In the genomic region with DNA sequence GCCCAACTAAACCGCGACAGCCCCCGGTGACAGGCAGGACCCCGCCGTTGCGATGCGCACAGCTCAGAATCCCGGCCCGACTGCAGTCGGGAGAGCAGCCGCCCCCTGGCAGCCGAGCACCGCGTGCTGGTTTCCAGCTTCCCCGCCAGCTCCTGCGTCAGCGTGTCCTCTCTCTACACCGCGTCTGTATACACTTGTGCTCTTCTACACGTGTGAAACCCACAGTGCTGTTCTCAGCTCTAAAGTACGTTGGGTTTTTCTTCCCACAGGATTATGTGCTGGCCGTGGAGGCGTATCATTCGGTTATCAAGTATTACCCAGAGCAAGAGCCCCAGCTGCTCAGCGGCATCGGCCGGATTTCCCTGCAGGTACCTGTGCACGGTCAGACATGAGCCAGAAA, we compare ENCODE assay signal across 19 cellular contexts. TPM values are rescaled to one million over a fixed set of nuclear protein-coding genes. Genes with fewer than 3 reads are reported as not detected.
A peak's percentile ranks its signal among the peaks of the same experiment; 100 is the strongest.
DNase-seq lines count a peak whose midpoint lies in the region; ATAC-seq and TF ChIP-seq lines count a peak whose summit lies in the region.
"Had no signal": no experiment of that assay in that cellular context is flagged by ENCODE, and none has a peak within 500 bp of the region (broad histone marks: within the 10 kb centered on the region; RNA-seq: fewer than 3 reads in every experiment).

No MANE protein-coding gene starts in this region.

- H3K4me3 ChIP-seq in AG04450 (ENCODE audit: low read depth, low read length): no peak overlapping the region
- H3K4me3 ChIP-seq in SK-N-SH (ENCODE audit: low read depth in 2 of 2, low read length in 1 of 2): no peak overlapping the region
- H3K4me3 ChIP-seq in heart right ventricle: no peak overlapping the region
- H3K4me3 ChIP-seq: GM12878 had no signal

- H2AFZ ChIP-seq in SK-N-SH (ENCODE audit: low read depth): no peak overlapping the region

- peaks cover 16 to 60% of the 10 kb centered on the region in 2 experiments for H3K36me3 ChIP-seq in SK-N-SH (replicated peaks in 1 of 2; ENCODE audit: control insufficient read depth in 1 of 2, insufficient read depth in 2 of 2, low read length in 1 of 2)
- peaks cover 0 to 89% (median 33%) of the 10 kb centered on the region in 9 donors for H3K36me3 ChIP-seq in heart right ventricle

- WGBS in SK-N-SH (ENCODE audit: low lambda C conversion rate): 85% methylated on average over 26 of the region's 28 CpGs
- WGBS in heart right ventricle, 2 donors: 88 to 92% methylated on average over 28 of the region's 28 CpGs

- POLR2A ChIA-PET in AG04450 (lab: Yijun Ruan, JAX): interaction anchor here (0.5 to 1.2 kb wide), 2 partner anchors 28 to 87 kb away, joined by 3 to 5 read pairs; no protein-coding TSS in a partner anchor
- POLR2A ChIA-PET in SK-N-SH (lab: Yijun Ruan, JAX): no interaction called here

- H3K4me2 ChIP-seq in SK-N-SH: peak overlapping the region; percentile 56

- H4K20me1 ChIP-seq in SK-N-SH (ENCODE audit: insufficient read depth): no peaks in the 10 kb centered on the region

- no peaks in the 10 kb centered on the region for H3K9me2 ChIP-seq in SK-N-SH

- CTCF ChIA-PET in AG04450 (lab: Charles Lee): interaction anchor here (1.7 kb wide), 1 partner anchor 41 kb away, joined by 6 read pairs; no protein-coding TSS in a partner anchor
- CTCF ChIA-PET in SK-N-SH (lab: Yijun Ruan, JAX): interaction anchor here (1.0 to 9.4 kb wide), 4 partner anchors 11 to 1610 kb away, joined by 3 to 127 read pairs (median 4); no protein-coding TSS in a partner anchor

- H3K27me3 ChIP-seq in AG04450 (ENCODE audit: control insufficient read depth, insufficient read depth, low read length): no peaks in the 10 kb centered on the region
- H3K27me3 ChIP-seq in SK-N-SH (ENCODE audit: insufficient read depth): no peaks in the 10 kb centered on the region
- no peaks in the 10 kb centered on the region for H3K27me3 ChIP-seq in heart right ventricle

- no peak for TF ChIP-seq RAD21 in SK-N-SH (IDR thresholded peaks at IDR 0.05; ENCODE audit: low read length)

- intact Hi-C loops in heart right ventricle (cut with DNase I): no loop called here
- intact Hi-C loops in sciatic nerve (cut with DNase I): no loop called here

- peak overlapping the region; percentile 81 for H3K27ac ChIP-seq in AG04450 (ENCODE audit: low read depth, low read length)
- peak overlapping the region in 1 of 2 experiments; percentile 77 for H3K27ac ChIP-seq in SK-N-SH (ENCODE audit: low read depth in 2 of 2, low read length in 1 of 2)
- peak overlapping the region in 9 of 10 donors; percentile 58 to 88 (median 80) for H3K27ac ChIP-seq in heart right ventricle
- H3K27ac ChIP-seq: HL-60 had no signal

- TF ChIP-seq EP300 in SK-N-SH (IDR thresholded peaks at IDR 0.05; ENCODE audit: borderline replicate concordance in 1 of 2, low read depth in 1 of 2, low read length in 1 of 2): no peak

- no peak for DNase-seq in AG04450 (ENCODE audit: low read depth, low spot score)
- no peak for DNase-seq in SK-N-SH
- DNase-seq in heart right ventricle: no peak
- peak; percentile 56 for DNase-seq in sciatic nerve (ENCODE audit: low spot score)
- no peak for DNase-seq in activated naive CD8-positive, alpha-beta T cell treated with anti-CD3 and anti-CD28 coated beads, Interleukin-2, amount 50 U/mL, for 24 hours
- no peak for DNase-seq in NK-92 (lab: John Stamatoyannopoulos, UW; ENCODE audit: unreplicated experiment)
- DNase-seq in NCI-H345 (lab: John Stamatoyannopoulos, UW): no peak
- DNase-seq: activated CD4-positive, alpha-beta T cell treated with anti-CD3 and anti-CD28 coated beads, Interleukin-2, amount 10 ng/mL, durations not matched to agents 24 days and 14 days; CD4-positive, CD25-positive, alpha-beta regulatory T cell; DMS153; GDM1; NCI-H187 treated with DMSO at 0.1 percent for 48 hours; small intestine; stimulated activated CD4-positive, alpha-beta T cell treated with anti-CD3 and anti-CD28 coated beads, Interleukin-4, amount 100 ng/mL, for 4 hours had no signal

- peaks cover 0 to 25% of the 10 kb centered on the region in 2 experiments; a peak in 3 of 4 replicates for H3K4me1 ChIP-seq in SK-N-SH (ENCODE audit: control insufficient read depth in 1 of 2, insufficient read depth in 2 of 2, low read depth in 1 of 2, low read length in 1 of 2)
- peaks cover 15 to 55% (median 47%) of the 10 kb centered on the region in 9 donors for H3K4me1 ChIP-seq in heart right ventricle

- no peak for ATAC-seq in heart right ventricle
- ATAC-seq in sciatic nerve: no peak
- ATAC-seq in HG03571 (IDR thresholded peaks at IDR 0.05; ENCODE audit: unreplicated experiment): no peak
- ATAC-seq in activated naive CD8-positive, alpha-beta T cell treated with anti-CD3 and anti-CD28 coated beads, Interleukin-2, amount 50 U/mL, for 24 hours: no peak
- ATAC-seq: GM12878; natural killer cell treated with Interleukin-12 subunit alpha and Interleukin-12 subunit beta and Interleukin-15 and Interleukin-18, amount 100 ng/mL, for 72 hours had no signal

- H3K79me2 ChIP-seq in SK-N-SH (ENCODE audit: insufficient read depth): no peaks in the 10 kb centered on the region

- TF ChIP-seq CTCF in AG04450 (IDR thresholded peaks at IDR 0.05; ENCODE audit: low read depth, low read length): no peak
- TF ChIP-seq CTCF in SK-N-SH (IDR thresholded peaks at IDR 0.05): no peak
- no peak for TF ChIP-seq CTCF in heart right ventricle (IDR thresholded peaks at IDR 0.05)

- peak overlapping the region; percentile 21 for H3K9ac ChIP-seq in SK-N-SH

- H3K9me3 ChIP-seq in AG04450 (ENCODE audit: control insufficient read depth, insufficient read depth, low read length) (peaks cover 4% of the 10 kb centered on the region; the same call in 1 of the 2 replicates), SK-N-SH (no peaks in the 10 kb centered on the region), heart right ventricle (no peaks in the 10 kb centered on the region)

- H3K4me1 Mint-ChIP-seq in activated naive CD8-positive, alpha-beta T cell treated with anti-CD3 and anti-CD28 coated beads, Interleukin-2, amount 50 U/mL, for 24 hours: peaks cover 3% of the 10 kb centered on the region

- H3K27me3 Mint-ChIP-seq in activated naive CD8-positive, alpha-beta T cell treated with anti-CD3 and anti-CD28 coated beads, Interleukin-2, amount 50 U/mL, for 24 hours: no peaks in the 10 kb centered on the region
- H3K27me3 Mint-ChIP-seq: activated CD4-positive, alpha-beta T cell treated with anti-CD3 and anti-CD28 coated beads, Interleukin-2, amount 10 ng/mL, durations not matched to agents 24 days and 14 days; CD4-positive, CD25-positive, alpha-beta regulatory T cell; natural killer cell treated with Interleukin-12 subunit alpha and Interleukin-12 subunit beta and Interleukin-15 and Interleukin-18, amount 100 ng/mL, for 72 hours had no signal

- H3K9me3 Mint-ChIP-seq in activated naive CD8-positive, alpha-beta T cell treated with anti-CD3 and anti-CD28 coated beads, Interleukin-2, amount 50 U/mL, for 24 hours: no peaks in the 10 kb centered on the region
- H3K9me3 Mint-ChIP-seq: activated CD4-positive, alpha-beta T cell treated with anti-CD3 and anti-CD28 coated beads, Interleukin-2, amount 10 ng/mL, durations not matched to agents 24 days and 14 days; activated T-helper 2 cell treated with anti-CD3 and anti-CD28 coated beads, Interferon-gamma antibody, Interleukin-2, Interleukin-4, amounts not matched to agents 10 μg/mL and 5 μg/mL and 100 μg/mL, durations not matched to agents 14 hours and 24 hours and 36 hours; CD4-positive, CD25-positive, alpha-beta regulatory T cell; natural killer cell treated with Interleukin-12 subunit alpha and Interleukin-12 subunit beta and Interleukin-15 and Interleukin-18, amount 100 ng/mL, for 72 hours had no signal

- peaks cover 11% of the 10 kb centered on the region for H3K36me3 Mint-ChIP-seq in activated naive CD8-positive, alpha-beta T cell treated with anti-CD3 and anti-CD28 coated beads, Interleukin-2, amount 50 U/mL, for 24 hours (ENCODE audit: low read depth)

- no peak overlapping the region for H3K27ac Mint-ChIP-seq in activated naive CD8-positive, alpha-beta T cell treated with anti-CD3 and anti-CD28 coated beads, Interleukin-2, amount 50 U/mL, for 24 hours
- H3K27ac Mint-ChIP-seq: activated CD4-positive, alpha-beta T cell treated with anti-CD3 and anti-CD28 coated beads, Interleukin-2, amount 10 ng/mL, durations not matched to agents 24 days and 14 days; activated T-helper 2 cell treated with anti-CD3 and anti-CD28 coated beads, Interferon-gamma antibody, Interleukin-2, Interleukin-4, amounts not matched to agents 10 μg/mL and 5 μg/mL and 100 μg/mL, durations not matched to agents 14 hours and 24 hours and 36 hours; CD4-positive, CD25-positive, alpha-beta regulatory T cell; natural killer cell treated with Interleukin-12 subunit alpha and Interleukin-12 subunit beta and Interleukin-15 and Interleukin-18, amount 100 ng/mL, for 72 hours had no signal

- peaks cover 7% of the 10 kb centered on the region for H3F3A ChIP-seq in SK-N-SH (replicated peaks; ENCODE audit: insufficient read depth)

- H3K4me3 Mint-ChIP-seq in activated naive CD8-positive, alpha-beta T cell treated with anti-CD3 and anti-CD28 coated beads, Interleukin-2, amount 50 U/mL, for 24 hours: no peak overlapping the region
- H3K4me3 Mint-ChIP-seq: activated CD4-positive, alpha-beta T cell treated with anti-CD3 and anti-CD28 coated beads, Interleukin-2, amount 10 ng/mL, durations not matched to agents 24 days and 14 days; CD4-positive, CD25-positive, alpha-beta regulatory T cell; natural killer cell treated with Interleukin-12 subunit alpha and Interleukin-12 subunit beta and Interleukin-15 and Interleukin-18, amount 100 ng/mL, for 72 hours had no signal

TF ChIP-seq in SK-N-SH, 30 proteins besides CTCF, POLR2A, EP300 and RAD21 (continues in another document):
- no peak for TF ChIP-seq FOSL2 (IDR thresholded peaks at IDR 0.05; ENCODE audit: borderline replicate concordance, low read depth)
- TF ChIP-seq FOXJ3 (CRISPR knock-in tag; IDR thresholded peaks at IDR 0.05): no peak

RNA-seq across cellular contexts. Expression of gene ADI1, which starts 54.0 kb away (rescaled TPM):
- 66.3 and 71.4 TPM in 2 replicates for polyA plus RNA-seq in AG04450 (2011; rRNA removed)
- 27.2 and 28.8 TPM in 2 replicates for polyA minus RNA-seq in AG04450 (2011; rRNA and poly(A)+ RNA removed)
- polyA plus RNA-seq in SK-N-SH (2012; rRNA removed): 49.4 and 67.2 TPM in 2 replicates
- polyA plus RNA-seq in SK-N-SH (2012; cell fraction: cytosol; rRNA removed): 72.8 and 73.1 TPM in 2 replicates
- polyA plus RNA-seq in SK-N-SH (2012; cell fraction: nucleus; rRNA removed): 43.3 and 62.9 TPM in 2 replicates
- 100 to 1,000 TPM; 100 to 204 (median 175) TPM for total RNA-seq in heart right ventricle
- 100 to 1,000 TPM in 1 of 2 donors, 10 to 100 TPM in 1; 49.2 to 126 TPM for polyA plus RNA-seq in heart right ventricle
- 52.9 TPM for total RNA-seq in sciatic nerve
